8 cellular contexts compared by ENCODE assay signal in the genomic region with DNA sequence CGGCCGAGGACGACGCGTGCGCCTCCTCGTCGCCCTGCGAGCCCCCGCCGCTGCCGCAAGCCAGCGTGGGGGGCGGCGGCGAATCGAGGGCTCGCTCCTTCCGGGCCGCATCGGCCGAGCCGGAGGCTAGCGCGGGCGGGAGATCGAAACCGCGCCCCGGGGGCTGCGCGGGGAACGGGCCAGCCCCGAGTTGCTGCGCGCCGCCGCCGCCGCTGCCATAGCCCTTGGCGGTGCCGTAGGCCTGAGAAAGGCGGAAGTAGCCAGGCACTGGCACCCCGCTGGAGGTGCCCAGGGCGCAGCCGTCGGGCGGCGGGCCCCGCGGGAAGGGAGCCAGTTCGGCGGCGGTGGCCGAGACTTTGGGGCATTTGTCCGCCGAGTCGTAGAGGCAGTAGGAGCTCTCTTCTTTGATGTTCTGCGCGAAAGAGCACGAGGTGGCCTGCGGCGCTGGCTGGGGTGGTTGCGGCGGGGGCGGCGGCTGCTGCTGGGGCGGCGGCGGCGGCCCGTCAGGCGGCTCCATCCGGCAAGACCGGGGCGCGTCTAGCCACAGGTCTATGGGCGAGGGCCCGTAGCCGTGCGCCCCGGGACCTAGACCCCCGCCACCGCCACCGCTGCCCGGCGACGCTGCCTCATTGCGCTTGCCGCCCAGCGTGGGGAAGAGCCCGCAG. TPM values are rescaled to one million over a fixed set of nuclear protein-coding genes. Genes with fewer than 3 reads are reported as not detected.
DNase-seq lines count a peak whose midpoint lies in the region; ATAC-seq and TF ChIP-seq lines count a peak whose summit lies in the region.

No MANE protein-coding gene starts in this region.

- H3K27ac Mint-ChIP-seq in CD8-positive, alpha-beta T cell = no peak overlapping the region
- H3K27ac Mint-ChIP-seq in activated naive CD8-positive, alpha-beta T cell treated with anti-CD3 and anti-CD28 coated beads, Interleukin-2, amount 50 U/mL, for 24 hours = no peak overlapping the region

- no peak overlapping the region for H3K27ac ChIP-seq in CD8-positive, alpha-beta T cell (ENCODE audit: low read depth, low read length)
- H3K27ac ChIP-seq in lung (ENCODE audit: low read depth in 1 of 2, low read length in 1 of 2) = no peak overlapping the region
- no peak overlapping the region for H3K27ac ChIP-seq in upper lobe of left lung

- CTCF ChIA-PET in CD8-positive, alpha-beta T cell (lab: Charles Lee) = interaction anchor here (0.7 to 1.8 kb wide), 6 partner anchors 12 to 747 kb away, joined by 3 to 9 read pairs (median 4); no protein-coding TSS in a partner anchor

- peak overlapping the region; percentile 45 for H3K4me3 ChIP-seq in CD8-positive, alpha-beta T cell (ENCODE audit: low read depth, low read length)
- H3K4me3 ChIP-seq in lung (peak overlapping the region; percentile 38), upper lobe of left lung (peak overlapping the region; percentile 3 to 53 (median 40))

- no peak for TF ChIP-seq POLR2A in upper lobe of left lung (IDR thresholded peaks at IDR 0.05)

- H3K4me3 Mint-ChIP-seq in CD8-positive, alpha-beta T cell = peak overlapping the region; percentile 35
- H3K4me3 Mint-ChIP-seq in activated naive CD8-positive, alpha-beta T cell treated with anti-CD3 and anti-CD28 coated beads, Interleukin-2, amount 50 U/mL, for 24 hours = peak overlapping the region; percentile 24

- TF ChIP-seq EP300 in upper lobe of left lung (IDR thresholded peaks at IDR 0.05) = no peak

- peaks cover 59% of the 10 kb centered on the region for H3K27me3 Mint-ChIP-seq in CD8-positive, alpha-beta T cell (ENCODE audit: low read depth)
- H3K27me3 Mint-ChIP-seq in activated naive CD8-positive, alpha-beta T cell treated with anti-CD3 and anti-CD28 coated beads, Interleukin-2, amount 50 U/mL, for 24 hours = peaks cover 71% of the 10 kb centered on the region

- H3K27me3 ChIP-seq in CD8-positive, alpha-beta T cell (ENCODE audit: insufficient read depth, low read length) = peaks cover 53% of the 10 kb centered on the region
- H3K27me3 ChIP-seq in lung (ENCODE audit: control insufficient read depth, insufficient read depth) (peaks cover 29% of the 10 kb centered on the region), upper lobe of left lung (peaks cover 2 to 95% (median 73%) of the 10 kb centered on the region in 4 donors)

- H3K36me3 Mint-ChIP-seq in CD8-positive, alpha-beta T cell = no peaks in the 10 kb centered on the region
- H3K36me3 Mint-ChIP-seq in activated naive CD8-positive, alpha-beta T cell treated with anti-CD3 and anti-CD28 coated beads, Interleukin-2, amount 50 U/mL, for 24 hours (ENCODE audit: low read depth) = no peaks in the 10 kb centered on the region

- DNase-seq in CD8-positive, alpha-beta T cell = peak in 1 of 7 experiments; percentile 62
- DNase-seq in HK-2 (ENCODE audit: unreplicated experiment) (peak; percentile 58), lung (ENCODE audit: low spot score) (no peak), upper lobe of left lung (peak; percentile 47 to 91), iPS-NIHi7 (ENCODE audit: extremely low spot score) (no peak)
- no peak for DNase-seq in activated naive CD8-positive, alpha-beta T cell treated with anti-CD3 and anti-CD28 coated beads, Interleukin-2, amount 50 U/mL, for 24 hours

- intact Hi-C loops in CD8-positive, alpha-beta T cell (cut with DNase I, micrococcal nuclease) = loop anchor here (1.0 to 2.0 kb wide), 2 partner anchors 10 to 17 kb away; a partner anchor contains a TSS

- H3K36me3 ChIP-seq in CD8-positive, alpha-beta T cell (ENCODE audit: insufficient read depth, low read length) = no peaks in the 10 kb centered on the region
- H3K36me3 ChIP-seq in lung (ENCODE audit: control insufficient read depth in 2 of 2, insufficient read depth in 2 of 2, low read length in 2 of 2) = no peaks in the 10 kb centered on the region
- no peaks in the 10 kb centered on the region for H3K36me3 ChIP-seq in upper lobe of left lung

- WGBS in lung, 2 donors = 0 to 2% methylated on average over 72 to 92 of the region's 92 CpGs
- 3 to 8% methylated on average over 10 to 21 of the region's 92 CpGs for WGBS in upper lobe of left lung, 2 donors

- H3K4me1 Mint-ChIP-seq in CD8-positive, alpha-beta T cell (ENCODE audit: low read depth) = peaks cover 28% of the 10 kb centered on the region
- H3K4me1 Mint-ChIP-seq in activated naive CD8-positive, alpha-beta T cell treated with anti-CD3 and anti-CD28 coated beads, Interleukin-2, amount 50 U/mL, for 24 hours = peaks cover 14% of the 10 kb centered on the region

- H3K9me3 Mint-ChIP-seq in CD8-positive, alpha-beta T cell = no peaks in the 10 kb centered on the region
- H3K9me3 Mint-ChIP-seq in activated naive CD8-positive, alpha-beta T cell treated with anti-CD3 and anti-CD28 coated beads, Interleukin-2, amount 50 U/mL, for 24 hours = no peaks in the 10 kb centered on the region

- no peaks in the 10 kb centered on the region for H3K9me3 ChIP-seq in CD8-positive, alpha-beta T cell (ENCODE audit: low read length)
- H3K9me3 ChIP-seq in lung (ENCODE audit: control insufficient read depth in 2 of 2, insufficient read depth in 1 of 2, low read length in 1 of 2) = peaks cover 0 to 17% of the 10 kb centered on the region in 2 donors
- peaks cover 0 to 6% (median 0%) of the 10 kb centered on the region in 4 donors for H3K9me3 ChIP-seq in upper lobe of left lung

- ATAC-seq in CD8-positive, alpha-beta T cell = peak; percentile 72
- ATAC-seq in activated naive CD8-positive, alpha-beta T cell treated with anti-CD3 and anti-CD28 coated beads, Interleukin-2, amount 50 U/mL, for 24 hours = peak; percentile 45
- ATAC-seq in lung (ENCODE audit: insufficient read depth, low FRiP score) = peak; percentile 62
- ATAC-seq in upper lobe of left lung (ENCODE audit: low FRiP score in 2 of 2) = peak in 1 of 2 donors; percentile 76
- no peak for ATAC-seq in HG03139 (IDR thresholded peaks at IDR 0.05; ENCODE audit: unreplicated experiment)
- ATAC-seq in GM21717 (IDR thresholded peaks at IDR 0.05; ENCODE audit: unreplicated experiment) = no peak

- peaks cover 34% of the 10 kb centered on the region for H3K4me1 ChIP-seq in CD8-positive, alpha-beta T cell (ENCODE audit: insufficient read depth, low read length)
- H3K4me1 ChIP-seq in lung (ENCODE audit: control insufficient read depth in 2 of 2, insufficient read depth in 2 of 2, low read length in 2 of 2) = peaks cover 7 to 24% of the 10 kb centered on the region in 2 donors
- peaks cover 24 to 44% (median 33%) of the 10 kb centered on the region in 4 donors for H3K4me1 ChIP-seq in upper lobe of left lung

- TF ChIP-seq CTCF in CD8-positive, alpha-beta T cell (IDR thresholded peaks at IDR 0.05) = no peak
- no peak for TF ChIP-seq CTCF in lung (IDR thresholded peaks at IDR 0.05; ENCODE audit: control extremely low read depth, extremely low read depth)
- TF ChIP-seq CTCF in upper lobe of left lung (IDR thresholded peaks at IDR 0.05) = no peak

- POLR2A ChIA-PET in CD8-positive, alpha-beta T cell (lab: Charles Lee) = interaction anchor here (1.0 to 1.1 kb wide), 2 partner anchors 10 to 13 kb away, joined by 3 to 4 read pairs; no protein-coding TSS in a partner anchor

RNA-seq across cellular contexts. Expression of a gene that starts 0.6 kb away (rescaled TPM):
- total RNA-seq in CD8-positive, alpha-beta T cell = not detected
- under 1 TPM in 1 of 2 donors, not detected in 1; 0.21 TPM for total RNA-seq in lung
- under 1 TPM; 0.26 to 0.29 TPM for polyA plus RNA-seq in lung
- under 1 TPM in 2 of 6 donors, not detected in 4; 0.15 to 0.24 TPM for total RNA-seq in upper lobe of left lung

RNA-seq across cellular contexts. Expression of a gene that starts 8.2 kb away (rescaled TPM):
- total RNA-seq in CD8-positive, alpha-beta T cell = not detected
- total RNA-seq in lung = under 1 TPM; 0.11 to 0.46 TPM
- under 1 TPM; 0.40 to 0.85 TPM for polyA plus RNA-seq in lung
- 1 to 10 TPM in 2 of 6 donors, under 1 TPM in 3, not detected in 1; 0.30 to 6.1 (median 0.49) TPM for total RNA-seq in upper lobe of left lung

RNA-seq across cellular contexts. Expression of a gene that starts 11.5 kb away (rescaled TPM):
- total RNA-seq in CD8-positive, alpha-beta T cell = not detected
- total RNA-seq in lung (not detected), upper lobe of left lung (not detected)
- not detected for polyA plus RNA-seq in lung

RNA-seq across cellular contexts. Expression of a gene that starts 17.1 kb away (rescaled TPM):
- total RNA-seq in CD8-positive, alpha-beta T cell = not detected
- total RNA-seq in lung (1 to 10 TPM; 1.1 to 2.2 TPM), upper lobe of left lung (1 to 10 TPM in 3 of 6 donors, under 1 TPM in 1, not detected in 2; 0.46 to 3.3 (median 2.5) TPM)
- polyA plus RNA-seq in lung = 1 to 10 TPM; 1.0 to 1.7 TPM

RNA-seq across cellular contexts. Expression of a gene that starts 21.2 kb away (rescaled TPM):
- total RNA-seq in CD8-positive, alpha-beta T cell = not detected
- total RNA-seq in lung (10 to 100 TPM; 10.3 to 10.7 TPM), upper lobe of left lung (10 to 100 TPM in 1 of 6 donors, 1 to 10 TPM in 3, under 1 TPM in 2; 0.20 to 11.4 (median 3.5) TPM)
- 1 to 10 TPM; 1.9 to 2.3 TPM for polyA plus RNA-seq in lung

Comparison
In these comparisons a context has a peak if more than half of its experiments do, and no peak if none do; other contexts are left out.
1. ATAC-seq: peak in CD8-positive, alpha-beta T cell (single experiment), activated naive CD8-positive, alpha-beta T cell treated with anti-CD3 and anti-CD28 coated beads, Interleukin-2, amount 50 U/mL, for 24 hours (single experiment) and lung (single experiment); none in HG03139 (single experiment) and GM21717 (single experiment).
2. DNase-seq: peak in HK-2 (single experiment) and upper lobe of left lung (2 of 2); none in activated naive CD8-positive, alpha-beta T cell treated with anti-CD3 and anti-CD28 coated beads, Interleukin-2, amount 50 U/mL, for 24 hours (single experiment), lung (single experiment) and iPS-NIHi7 (single experiment).
3. Peak in every context shown above with its lines, with median percentiles within 50 percentile points of each other: H3K4me3 ChIP-seq.